ENCODE assay signal across 8 cellular contexts in genomic region chr19:18340990-18341868, GRCh38. TPM values are rescaled to one million over a fixed set of nuclear protein-coding genes. Genes with fewer than 3 reads are reported as not detected.
DNase-seq lines count a peak whose midpoint lies in the region; ATAC-seq and TF ChIP-seq lines count a peak whose summit lies in the region.

No MANE protein-coding gene starts in this region.

- intact Hi-C loops in lower leg skin (cut with DNase I; ENCODE audit: low total_unique reads), result no loop called here

- no peaks in the 10 kb centered on the region for H3K27me3 Mint-ChIP-seq in chondrocyte (ENCODE audit: low read depth)

- TF ChIP-seq CTCF in LNCaP clone FGC (IDR thresholded peaks at IDR 0.05; ENCODE audit: control insufficient read depth, extremely low read depth, insufficient read depth) (no peak), chondrocyte (IDR thresholded peaks at IDR 0.05) (peak; percentile 13), lower leg skin (IDR thresholded peaks at IDR 0.05) (no peak)

- H3K4me1 Mint-ChIP-seq in chondrocyte (ENCODE audit: low read depth), result peaks cover 10% of the 10 kb centered on the region

- H3K9me3 Mint-ChIP-seq in chondrocyte (ENCODE audit: low read depth), result no peaks in the 10 kb centered on the region

- H3K4me3 ChIP-seq in LNCaP clone FGC (ENCODE audit: low read depth, low read length), result peak overlapping the region; percentile 91
- peak overlapping the region; percentile 73 for H3K4me3 ChIP-seq in lower leg skin (ENCODE audit: low read depth, poor library complexity, severe bottlenecking)

- WGBS in lower leg skin, 2 donors, result 10 to 13% methylated on average over 12 to 18 of the region's 18 CpGs

- H3K4me3 Mint-ChIP-seq in chondrocyte (ENCODE audit: unreplicated experiment), result peak overlapping the region; percentile 74

- H3K36me3 Mint-ChIP-seq in chondrocyte (ENCODE audit: low read depth), result peaks cover 5% of the 10 kb centered on the region

- ATAC-seq in GM21786 (IDR thresholded peaks at IDR 0.05; ENCODE audit: unreplicated experiment), result no peak

- TF ChIP-seq POLR2A in lower leg skin (IDR thresholded peaks at IDR 0.05), result no peak

- H3K27ac Mint-ChIP-seq in chondrocyte (ENCODE audit: unreplicated experiment), result no peak overlapping the region

- DNase-seq in NCI-H345 (lab: John Stamatoyannopoulos, UW) (peak; percentile 14), NCI-H345 treated with DMSO at 0.1 percent for 48 hours (lab: John Stamatoyannopoulos, UW; ENCODE audit: unreplicated experiment) (no peak), LNCaP clone FGC (ENCODE audit: low read depth) (no peak), chondrocyte (ENCODE audit: low spot score) (no peak), lower leg skin (ENCODE audit: low spot score in 2 of 2) (peak in 1 of 2 donors; percentile 91)
- DNase-seq in activated CD4-positive, CD25-positive, alpha-beta regulatory T cell treated with anti-CD3 and anti-CD28 coated beads, Interleukin-2, amount 50 U/mL, for 72 hours, result peak; percentile 66
- DNase-seq in stimulated activated CD4-positive, alpha-beta T cell treated with anti-CD3 and anti-CD28 coated beads, TNF-alpha, amount 100 ng/mL, for 48 hours (ENCODE audit: low read depth in 3 of 3), result peak; percentile 35 to 73 (median 59)

RNA-seq across cellular contexts. Expression of gene PGPEP1, which starts 0.8 kb away (rescaled TPM):
- total RNA-seq in chondrocyte, result 18.6 to 21.5 TPM (median 21.1 TPM) in 3 replicates
- total RNA-seq in lower leg skin, result 1 to 10 TPM; 2.4 to 7.1 (median 4.8) TPM

RNA-seq across cellular contexts. Expression of gene LSM4, which starts 18.4 kb away (rescaled TPM):
- total RNA-seq in chondrocyte (68.1 to 84.8 TPM (median 73.0 TPM) in 3 replicates), lower leg skin (100 to 1,000 TPM in 2 of 4 donors, 10 to 100 TPM in 2; 59.7 to 149 (median 105) TPM)

RNA-seq across cellular contexts. Expression of gene GDF15, which starts 44.7 kb away (rescaled TPM):
- 6.2 to 149 TPM (median 149 TPM) in 3 replicates for total RNA-seq in chondrocyte
- 1 to 10 TPM in 2 of 4 donors, under 1 TPM in 1, not detected in 1; 0.49 to 5.1 (median 4.5) TPM for total RNA-seq in lower leg skin

RNA-seq across cellular contexts. Expression of gene LRRC25, which starts 56.2 kb away (rescaled TPM):
- not detected in 3 replicates for total RNA-seq in chondrocyte
- 1 to 10 TPM in 3 of 4 donors, not detected in 1; 1.2 to 3.4 (median 2.2) TPM for total RNA-seq in lower leg skin

RNA-seq across cellular contexts. Expression of gene JUND, which starts 59.8 kb away (rescaled TPM):
- total RNA-seq in chondrocyte (129 to 181 TPM (median 176 TPM) in 3 replicates), lower leg skin (100 to 1,000 TPM; 337 to 886 (median 413) TPM)

Comparison
In these comparisons a context has a peak if more than half of its experiments do, and no peak if none do; other contexts are left out.
1. DNase-seq: peak in NCI-H345 (single experiment), activated CD4-positive, CD25-positive, alpha-beta regulatory T cell treated with anti-CD3 and anti-CD28 coated beads, Interleukin-2, amount 50 U/mL, for 72 hours (single experiment) and stimulated activated CD4-positive, alpha-beta T cell treated with anti-CD3 and anti-CD28 coated beads, TNF-alpha, amount 100 ng/mL, for 48 hours (3 of 3); none in NCI-H345 treated with DMSO at 0.1 percent for 48 hours (single experiment), LNCaP clone FGC (single experiment) and chondrocyte (single experiment).